Comparison of ENCODE assay signal across 8 cellular contexts in the genomic region with DNA sequence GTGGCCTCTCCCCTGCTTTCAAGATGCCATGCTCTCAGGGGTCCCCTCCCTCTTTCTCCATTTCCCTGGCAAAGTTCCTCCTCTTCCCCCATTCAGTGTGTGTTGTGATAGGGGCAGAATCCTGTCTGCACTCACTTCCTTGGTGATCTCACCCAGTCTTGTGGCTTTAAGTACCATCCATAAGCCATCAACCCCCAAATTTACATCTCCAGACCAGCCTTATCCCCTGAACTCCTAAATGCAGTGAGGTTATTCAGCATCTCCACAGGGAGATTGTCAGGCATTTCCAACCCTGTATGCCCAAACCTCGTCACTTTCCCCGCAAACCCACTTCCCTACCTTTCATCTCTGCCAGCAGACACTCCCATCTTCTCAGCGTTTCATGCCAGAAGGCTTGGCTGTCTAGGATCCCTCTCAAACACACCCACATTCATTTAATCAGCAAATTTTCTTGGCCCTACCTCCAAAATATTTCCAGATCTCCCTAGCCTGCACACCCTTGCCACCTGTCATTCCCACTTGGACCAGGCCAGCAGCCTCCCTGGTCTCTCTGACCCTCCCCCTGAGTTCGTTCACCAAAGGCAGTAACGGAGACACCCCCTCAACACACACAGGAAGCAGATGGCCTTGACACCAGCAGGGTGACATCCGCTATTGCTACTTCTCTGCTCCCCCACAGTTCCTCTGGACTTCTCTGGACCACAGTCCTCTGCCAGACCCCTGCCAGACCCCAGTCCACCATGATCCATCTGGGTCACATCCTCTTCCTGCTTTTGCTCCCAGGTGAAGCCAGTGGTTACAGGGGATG. TPM values are rescaled to one million over a fixed set of nuclear protein-coding genes. Genes with fewer than 3 reads are reported as not detected.
A peak's percentile ranks its signal among the peaks of the same experiment; 100 is the strongest.
DNase-seq lines count a peak whose midpoint lies in the region; ATAC-seq and TF ChIP-seq lines count a peak whose summit lies in the region.

A gene with protein sequence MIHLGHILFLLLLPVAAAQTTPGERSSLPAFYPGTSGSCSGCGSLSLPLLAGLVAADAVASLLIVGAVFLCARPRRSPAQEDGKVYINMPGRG (plus strand): TSS at position 676 of the 808 bp plus-strand sequence. CDS start 65 bp downstream, at position 741.

- intact Hi-C loops in tibial artery (cut with DNase I; ENCODE audit: low total_unique reads) = no loop called here

- peak; percentile 57 for TF ChIP-seq POLR2A in GM18526 (IDR thresholded peaks at IDR 0.05; ENCODE audit: extremely low read depth, insufficient read length)

- no peaks in the 10 kb centered on the region for H3K9me3 Mint-ChIP-seq in T-helper 1 cell treated with Interleukin-12 subunit alpha and Interleukin-12 subunit beta and Interleukin-4 antibody, amounts not matched to agents 30 μg/mL and 1 μg/mL, for 36 hours
- no peaks in the 10 kb centered on the region for H3K9me3 Mint-ChIP-seq in naive thymus-derived CD8-positive, alpha-beta T cell

- H3K4me1 ChIP-seq in tibial artery = peaks cover 0 to 27% (median 13%) of the 10 kb centered on the region in 4 donors

- H3K27ac Mint-ChIP-seq in T-helper 1 cell treated with Interleukin-12 subunit alpha and Interleukin-12 subunit beta and Interleukin-4 antibody, amounts not matched to agents 30 μg/mL and 1 μg/mL, for 36 hours = peak within 1 kb of the TSS; percentile 96
- H3K27ac Mint-ChIP-seq in naive thymus-derived CD8-positive, alpha-beta T cell = peak within 1 kb of the TSS; percentile 94 to 100 (median 99)

- POLR2A ChIA-PET in AG04449 (lab: Yijun Ruan, JAX) = interaction anchor here (0.9 to 1.0 kb wide), 2 partner anchors 29 to 213 kb away, joined by 3 read pairs; no protein-coding TSS in a partner anchor
- POLR2A ChIA-PET in naive thymus-derived CD8-positive, alpha-beta T cell (lab: Charles Lee) = interaction anchor here (1.8 to 4.1 kb wide), 5 partner anchors 19 to 51 kb away, joined by 4 to 57 read pairs (median 16); no protein-coding TSS in a partner anchor

- no peak within 1 kb of the TSS for H3K27ac ChIP-seq in tibial artery

- H3K4me3 ChIP-seq in AG04449 (ENCODE audit: low read depth, low read length) = peak within 1 kb of the TSS; percentile 27; the same call in 1 of the 2 replicates
- H3K4me3 ChIP-seq in tibial artery = peak within 1 kb of the TSS in 1 of 2 donors; percentile 15

- peak; percentile 26 to 36 for ATAC-seq in naive thymus-derived CD8-positive, alpha-beta T cell

- H3K4me3 Mint-ChIP-seq in T-helper 1 cell treated with Interleukin-12 subunit alpha and Interleukin-12 subunit beta and Interleukin-4 antibody, amounts not matched to agents 30 μg/mL and 1 μg/mL, for 36 hours = peak within 1 kb of the TSS; percentile 98
- peak within 1 kb of the TSS; percentile 90 to 100 (median 99) for H3K4me3 Mint-ChIP-seq in naive thymus-derived CD8-positive, alpha-beta T cell

- CTCF ChIA-PET in AG04449 (lab: Yijun Ruan, JAX) = no interaction called here

- peaks cover 0 to 1% (median 0%) of the 10 kb centered on the region in 3 donors for H3K36me3 ChIP-seq in tibial artery

- peaks cover 17% of the 10 kb centered on the region for H3K36me3 Mint-ChIP-seq in T-helper 1 cell treated with Interleukin-12 subunit alpha and Interleukin-12 subunit beta and Interleukin-4 antibody, amounts not matched to agents 30 μg/mL and 1 μg/mL, for 36 hours (ENCODE audit: low read depth)
- H3K36me3 Mint-ChIP-seq in naive thymus-derived CD8-positive, alpha-beta T cell = peaks cover 5 to 8% (median 5%) of the 10 kb centered on the region in 3 donors

- DNase-seq in AG04449 (ENCODE audit: low read depth, low spot score) = no peak
- peak; percentile 27 for DNase-seq in dedifferentiated amniotic fluid mesenchymal stem cell (ENCODE audit: extremely low spot score)
- DNase-seq in naive thymus-derived CD8-positive, alpha-beta T cell = peak in 9 of 10 donors; percentile 30 to 78 (median 70)
- no peak for DNase-seq in tibial artery
- DNase-seq in NCI-H1930 (lab: John Stamatoyannopoulos, UW) = no peak
- no peak for DNase-seq in NCI-H774 (lab: John Stamatoyannopoulos, UW)

- peaks cover 44% of the 10 kb centered on the region for H3K4me1 Mint-ChIP-seq in T-helper 1 cell treated with Interleukin-12 subunit alpha and Interleukin-12 subunit beta and Interleukin-4 antibody, amounts not matched to agents 30 μg/mL and 1 μg/mL, for 36 hours (ENCODE audit: low read depth)
- peaks cover 31 to 78% (median 56%) of the 10 kb centered on the region in 4 donors for H3K4me1 Mint-ChIP-seq in naive thymus-derived CD8-positive, alpha-beta T cell

- H3K27me3 Mint-ChIP-seq in T-helper 1 cell treated with Interleukin-12 subunit alpha and Interleukin-12 subunit beta and Interleukin-4 antibody, amounts not matched to agents 30 μg/mL and 1 μg/mL, for 36 hours (ENCODE audit: low read depth) = no peaks in the 10 kb centered on the region
- H3K27me3 Mint-ChIP-seq in naive thymus-derived CD8-positive, alpha-beta T cell = no peaks in the 10 kb centered on the region

- TF ChIP-seq CTCF in AG04449 (IDR thresholded peaks at IDR 0.05; ENCODE audit: insufficient read depth, low read length, missing control alignments) (no peak), tibial artery (IDR thresholded peaks at IDR 0.05) (no peak)

- H3K27me3 ChIP-seq in tibial artery = no peaks in the 10 kb centered on the region

- H3K9me3 ChIP-seq in tibial artery = no peaks in the 10 kb centered on the region

RNA-seq across cellular contexts. Expression of the gene that starts here (rescaled TPM):
- 10 to 100 TPM; 85.7 to 87.7 TPM for total RNA-seq in naive thymus-derived CD8-positive, alpha-beta T cell
- 1,000 to 10,000 TPM; 1,254 to 1,751 (median 1,469) TPM for polyA plus RNA-seq in naive thymus-derived CD8-positive, alpha-beta T cell

Comparison
In these comparisons a context has a peak if more than half of its experiments do, and no peak if none do; other contexts are left out.
1. DNase-seq: peak in dedifferentiated amniotic fluid mesenchymal stem cell (single experiment) and naive thymus-derived CD8-positive, alpha-beta T cell (9 of 10); none in AG04449 (single experiment), tibial artery (0 of 2), NCI-H1930 (0 of 2) and NCI-H774 (single experiment).